ENCODE assay signal across 8 cellular contexts in genomic region chr6:168718821-168719475, GRCh38.
"Had no signal": no experiment of that assay in that cellular context is flagged by ENCODE, and none has a peak within 500 bp of the region (broad histone marks: within the 10 kb centered on the region; RNA-seq: fewer than 3 reads in every experiment).

No MANE protein-coding gene starts in this region.

- H3K9me3 ChIP-seq: HAP-1 had no signal

- H3K4me1 ChIP-seq: HAP-1 had no signal

- ATAC-seq: HCT116, HepG2 had no signal

- H3K4me3 ChIP-seq: GM23248, HAP-1 had no signal

- H3K36me3 ChIP-seq: HAP-1 had no signal

- DNase-seq: GM23248, GOT3, H7, HFFc6 had no signal

- H3K27ac ChIP-seq: GM23248, HL-60 had no signal
